ENCODE assay signal across 14 cellular contexts in the genomic region with DNA sequence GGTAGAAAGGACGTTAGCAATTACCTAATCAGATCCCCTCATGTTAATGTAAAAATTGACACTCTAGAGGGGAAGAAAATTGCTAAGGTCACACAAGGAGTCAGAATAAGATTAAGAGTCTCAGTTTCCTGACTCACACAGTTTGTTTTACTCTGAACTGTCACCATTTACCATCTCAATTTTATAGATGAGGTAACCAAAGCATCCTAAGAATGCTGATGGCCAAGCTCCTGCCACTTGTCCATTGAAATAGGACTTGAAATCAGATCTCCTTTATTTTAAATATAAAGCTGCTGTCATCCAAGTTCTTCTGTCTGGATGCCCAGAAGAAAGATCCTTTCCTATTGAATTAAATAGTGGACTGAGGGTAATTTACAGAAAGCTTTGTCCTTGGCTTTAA.
A peak's percentile ranks its signal among the peaks of the same experiment; 100 is the strongest.
DNase-seq lines count a peak whose midpoint lies in the region; ATAC-seq and TF ChIP-seq lines count a peak whose summit lies in the region.
"Had no signal": no experiment of that assay in that cellular context is flagged by ENCODE, and none has a peak within 500 bp of the region (broad histone marks: within the 10 kb centered on the region; RNA-seq: fewer than 3 reads in every experiment).

No MANE protein-coding gene starts in this region.

- H3K4me3 Mint-ChIP-seq in stimulated activated naive CD8-positive, alpha-beta T cell treated with anti-CD3 and anti-CD28 coated beads, Interleukin-15, Interleukin-2, amounts not matched to agents 100 ng/mL and 50 ng/mL, for 24 hours = peak overlapping the region; percentile 76
- H3K4me3 Mint-ChIP-seq in naive B cell = peak overlapping the region in 5 of 8 donors; percentile 80 to 95 (median 85)
- no peak overlapping the region for H3K4me3 Mint-ChIP-seq in activated CD8-positive, alpha-beta memory T cell treated with anti-CD3 and anti-CD28 coated beads, Interleukin-2, amount 10 ng/mL, durations not matched to agents 7 days and 5 days

- no peaks in the 10 kb centered on the region for H3K4me1 ChIP-seq in mammary epithelial cell (ENCODE audit: insufficient read depth, low read length)

- no peak overlapping the region for H3K27ac Mint-ChIP-seq in stimulated activated naive CD8-positive, alpha-beta T cell treated with anti-CD3 and anti-CD28 coated beads, Interleukin-15, Interleukin-2, amounts not matched to agents 100 ng/mL and 50 ng/mL, for 24 hours
- H3K27ac Mint-ChIP-seq in naive B cell = no peak overlapping the region
- H3K27ac Mint-ChIP-seq in activated CD8-positive, alpha-beta memory T cell treated with anti-CD3 and anti-CD28 coated beads, Interleukin-2, amount 10 ng/mL, durations not matched to agents 7 days and 5 days = no peak overlapping the region
- H3K27ac Mint-ChIP-seq: activated T-helper 17 cell treated with anti-CD3 and anti-CD28 coated beads, Interleukin-2, amount 50 U/mL, for 72 hours had no signal

- BruUV-seq in mammary epithelial cell (replicated peaks; lab: Mats Ljungman, UMichigan) = no TSS peak

- no peaks in the 10 kb centered on the region for H3K9me3 ChIP-seq in mammary epithelial cell (replicated peaks; ENCODE audit: insufficient read depth, low read length)

- no peaks in the 10 kb centered on the region for H4K20me1 ChIP-seq in mammary epithelial cell (ENCODE audit: insufficient read depth, low read length)

- peaks cover 7% of the 10 kb centered on the region for H3K4me1 Mint-ChIP-seq in stimulated activated naive CD8-positive, alpha-beta T cell treated with anti-CD3 and anti-CD28 coated beads, Interleukin-15, Interleukin-2, amounts not matched to agents 100 ng/mL and 50 ng/mL, for 24 hours (ENCODE audit: low read depth)
- peaks cover 5 to 14% (median 14%) of the 10 kb centered on the region in 3 donors for H3K4me1 Mint-ChIP-seq in naive B cell
- peaks cover 7% of the 10 kb centered on the region for H3K4me1 Mint-ChIP-seq in activated CD8-positive, alpha-beta memory T cell treated with anti-CD3 and anti-CD28 coated beads, Interleukin-2, amount 10 ng/mL, durations not matched to agents 7 days and 5 days
- H3K4me1 Mint-ChIP-seq: activated T-helper 17 cell treated with anti-CD3 and anti-CD28 coated beads, Interleukin-2, amount 50 U/mL, for 72 hours had no signal

- no peak for TF ChIP-seq CTCF in mammary epithelial cell (conservative IDR thresholded peaks at IDR 0.05 in 1 of 2, IDR thresholded peaks at IDR 0.05 in 1 of 2; ENCODE audit: extremely low read depth in 1 of 2, insufficient read depth in 1 of 2, low read depth in 1 of 2, low read length in 2 of 2)

- peak overlapping the region; percentile 40 for H3K4me2 ChIP-seq in mammary epithelial cell (ENCODE audit: insufficient read depth, low read depth, low read length)

- H3K79me2 ChIP-seq in mammary epithelial cell (ENCODE audit: insufficient read depth, low read length) = no peaks in the 10 kb centered on the region

- WGBS in mammary epithelial cell (ENCODE audit: low coverage, missing lambda C conversion rate) = 14% methylated on average over 1 of the region's 1 CpG

- H3K9ac ChIP-seq in mammary epithelial cell (ENCODE audit: insufficient read depth, low read length) = no peak overlapping the region

- H3K27me3 ChIP-seq in mammary epithelial cell (ENCODE audit: insufficient read depth, low read length) = no peaks in the 10 kb centered on the region

- dilution Hi-C loops in mammary epithelial cell (cut with HindIII; ENCODE audit: low sequenced_read_pairs) = no loop called here

- H3K27ac ChIP-seq in mammary epithelial cell (ENCODE audit: insufficient read depth, low read depth, low read length) = no peak overlapping the region

- H3K36me3 Mint-ChIP-seq in stimulated activated naive CD8-positive, alpha-beta T cell treated with anti-CD3 and anti-CD28 coated beads, Interleukin-15, Interleukin-2, amounts not matched to agents 100 ng/mL and 50 ng/mL, for 24 hours (ENCODE audit: low read depth) = no peaks in the 10 kb centered on the region
- H3K36me3 Mint-ChIP-seq in naive B cell = no peaks in the 10 kb centered on the region
- no peaks in the 10 kb centered on the region for H3K36me3 Mint-ChIP-seq in activated CD8-positive, alpha-beta memory T cell treated with anti-CD3 and anti-CD28 coated beads, Interleukin-2, amount 10 ng/mL, durations not matched to agents 7 days and 5 days

- H3K4me3 ChIP-seq in mammary epithelial cell (replicated peaks in 1 of 3; ENCODE audit: insufficient read depth in 1 of 3, low read depth in 2 of 3, low read length in 3 of 3) = no peak overlapping the region
- H3K4me3 ChIP-seq: GM12878 had no signal

- no peaks in the 10 kb centered on the region for H3K27me3 Mint-ChIP-seq in stimulated activated naive CD8-positive, alpha-beta T cell treated with anti-CD3 and anti-CD28 coated beads, Interleukin-15, Interleukin-2, amounts not matched to agents 100 ng/mL and 50 ng/mL, for 24 hours
- no peaks in the 10 kb centered on the region for H3K27me3 Mint-ChIP-seq in naive B cell
- no peaks in the 10 kb centered on the region for H3K27me3 Mint-ChIP-seq in activated CD8-positive, alpha-beta memory T cell treated with anti-CD3 and anti-CD28 coated beads, Interleukin-2, amount 10 ng/mL, durations not matched to agents 7 days and 5 days
- H3K27me3 Mint-ChIP-seq: activated T-helper 17 cell treated with anti-CD3 and anti-CD28 coated beads, Interleukin-2, amount 50 U/mL, for 72 hours had no signal

- peaks cover 8% of the 10 kb centered on the region for H3K9me3 Mint-ChIP-seq in stimulated activated naive CD8-positive, alpha-beta T cell treated with anti-CD3 and anti-CD28 coated beads, Interleukin-15, Interleukin-2, amounts not matched to agents 100 ng/mL and 50 ng/mL, for 24 hours
- H3K9me3 Mint-ChIP-seq in naive B cell = peaks cover 0 to 10% (median 5%) of the 10 kb centered on the region in 7 donors
- H3K9me3 Mint-ChIP-seq in activated CD8-positive, alpha-beta memory T cell treated with anti-CD3 and anti-CD28 coated beads, Interleukin-2, amount 10 ng/mL, durations not matched to agents 7 days and 5 days (ENCODE audit: low read depth) = peaks cover 3% of the 10 kb centered on the region

- no peak for ATAC-seq in stimulated activated naive CD8-positive, alpha-beta T cell treated with anti-CD3 and anti-CD28 coated beads, Interleukin-15, Interleukin-2, amounts not matched to agents 100 U/mL and 50 U/mL, for 24 hours
- ATAC-seq in naive B cell (ENCODE audit: low read depth in 2 of 2) = no peak
- ATAC-seq in activated CD8-positive, alpha-beta memory T cell treated with anti-CD3 and anti-CD28 coated beads, Interleukin-2, amount 10 ng/mL, durations not matched to agents 7 days and 5 days = no peak
- no peak for ATAC-seq in GM21737 (IDR thresholded peaks at IDR 0.05; ENCODE audit: unreplicated experiment)
- ATAC-seq: GM12878 had no signal

- intact Hi-C loops in mammary epithelial cell (cut with micrococcal nuclease) = no loop called here

- CTCF ChIA-PET in mammary epithelial cell (lab: Charles Lee; ENCODE audit: low non-redundant PET) = no interaction called here
- CTCF ChIA-PET in activated CD8-positive, alpha-beta memory T cell treated with anti-CD3 and anti-CD28 coated beads, Interleukin-2, amount 10 ng/mL, durations not matched to agents 7 days and 5 days (lab: Charles Lee) = no interaction called here

- H2AFZ ChIP-seq in mammary epithelial cell (ENCODE audit: low read depth, low read length) = no peak overlapping the region

- DNase-seq in stimulated activated naive CD8-positive, alpha-beta T cell treated with anti-CD3 and anti-CD28 coated beads, Interleukin-15, Interleukin-2, amounts not matched to agents 100 U/mL and 50 U/mL, for 24 hours = no peak
- DNase-seq in mammary epithelial cell (no peak), naive B cell (no peak), Kasumi-1 (lab: John Stamatoyannopoulos, UW) (no peak), GM19238 (ENCODE audit: insufficient read length, low spot score) (no peak)
- DNase-seq in activated CD8-positive, alpha-beta memory T cell treated with anti-CD3 and anti-CD28 coated beads, Interleukin-2, amount 10 ng/mL, durations not matched to agents 7 days and 5 days = no peak
- DNase-seq: activated CD4-positive, alpha-beta T cell treated with anti-CD3 and anti-CD28 coated beads for 48 hours; left colon; NCI-H1048; T-helper 2 cell had no signal

- H3K36me3 ChIP-seq in mammary epithelial cell (ENCODE audit: insufficient read depth, low read length) = no peaks in the 10 kb centered on the region

- in situ Hi-C loops in mammary epithelial cell (cut with MboI; ENCODE audit: low sequenced_read_pairs in 2 of 2) = no loop called here
